ENCODE assay signal across 22 cellular contexts in the genomic region with DNA sequence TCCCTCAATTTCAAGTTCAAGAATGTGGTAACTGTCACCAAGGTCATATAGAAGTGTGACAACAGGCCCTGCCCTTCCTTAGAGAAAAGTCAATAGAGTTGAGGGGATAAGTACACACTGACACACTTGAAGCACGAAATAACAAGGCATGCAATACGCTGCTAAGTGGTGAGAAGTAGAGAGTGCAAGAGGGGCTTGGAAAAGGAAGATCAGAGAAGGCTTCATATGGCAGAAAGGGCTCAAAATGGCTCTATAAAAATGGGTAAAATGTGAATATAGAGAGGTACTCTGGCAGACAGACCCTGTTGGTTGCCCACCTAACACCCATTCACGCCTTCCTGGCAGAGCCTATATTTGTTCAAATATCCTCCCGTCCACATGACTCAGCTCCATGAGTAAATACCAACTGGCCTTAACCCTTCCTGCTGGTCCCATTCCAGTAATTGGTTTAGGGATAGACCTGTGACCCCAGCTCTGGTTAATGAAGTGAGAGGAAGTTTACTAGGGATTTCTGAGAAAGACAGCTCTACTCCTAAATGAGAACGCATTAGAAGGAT. TPM values are rescaled to one million over a fixed set of nuclear protein-coding genes. Genes with fewer than 3 reads are reported as not detected.
A peak's percentile ranks its signal among the peaks of the same experiment; 100 is the strongest.
DNase-seq lines count a peak whose midpoint lies in the region; ATAC-seq and TF ChIP-seq lines count a peak whose summit lies in the region.
"Had no signal": no experiment of that assay in that cellular context is flagged by ENCODE, and none has a peak within 500 bp of the region (broad histone marks: within the 10 kb centered on the region; RNA-seq: fewer than 3 reads in every experiment).

No MANE protein-coding gene starts in this region.

- in situ Hi-C loops in transverse colon (cut with MboI; ENCODE audit: low pct_ligation_motif_present in 1 of 4, low pct_unique_long_range_greater_than_20kb in 1 of 4, low sequenced_read_pairs in 3 of 4), result no loop called here
- in situ Hi-C loops in ACHN (cut with HindIII; ENCODE audit: low pct_ligation_motif_present, low pct_unique_long_range_greater_than_20kb, low sequenced_read_pairs), result no loop called here

- H3K4me3 ChIP-seq in Peyer's patch, result no peak overlapping the region
- H3K4me3 ChIP-seq in left lung, result no peak overlapping the region
- no peak overlapping the region for H3K4me3 ChIP-seq in transverse colon
- no peak overlapping the region for H3K4me3 ChIP-seq in foreskin fibroblast (ENCODE audit: low read depth in 1 of 2, low read length in 2 of 2)
- H3K4me3 ChIP-seq: GM12878 had no signal

- H3K27me3 ChIP-seq in Peyer's patch, result no peaks in the 10 kb centered on the region
- peaks cover 0 to 5% of the 10 kb centered on the region in 2 donors for H3K27me3 ChIP-seq in left lung
- H3K27me3 ChIP-seq in transverse colon, result no peaks in the 10 kb centered on the region

- H3K36me3 ChIP-seq in Peyer's patch (no peaks in the 10 kb centered on the region), left lung (no peaks in the 10 kb centered on the region), transverse colon (no peaks in the 10 kb centered on the region)

- peak in 1 of 2 donors; percentile 14 for TF ChIP-seq POLR2A in Peyer's patch (IDR thresholded peaks at IDR 0.05)
- no peak for TF ChIP-seq POLR2A in transverse colon (IDR thresholded peaks at IDR 0.05)

- ATAC-seq in left lung, result peak; percentile 94
- ATAC-seq: esophagus mucosa, GM12878, sciatic nerve, T-cell had no signal

- peak; percentile 41 for DNase-seq in NCI-H2029 treated with DMSO at 0.1 percent for 48 hours (lab: John Stamatoyannopoulos, UW)
- DNase-seq in NCI-H2029 (lab: John Stamatoyannopoulos, UW), result no peak
- DNase-seq in Peyer's patch, result no peak
- DNase-seq in left lung, result no peak
- DNase-seq in transverse colon, result no peak
- DNase-seq in ACHN, result no peak
- DNase-seq in pons (ENCODE audit: low spot score), result no peak
- DNase-seq in foreskin fibroblast, result no peak
- DNase-seq: 8988T; activated CD4-positive, alpha-beta T cell treated with anti-CD3 and anti-CD28 coated beads, Interleukin-2, amount 10 ng/mL, durations not matched to agents 7 days and 5 days; activated CD8-positive, alpha-beta memory T cell treated with anti-CD3 and anti-CD28 coated beads, Interleukin-2, amount 50 U/mL, for 48 hours; activated gamma-delta T cell treated with Interleukin-2 at 50 U/mL for 16 hours; central memory CD4-positive, alpha-beta T cell; H7; NCI-H187; NCI-H446 treated with DMSO at 0.1 percent for 48 hours; SHP77 treated with DMSO at 0.1 percent for 48 hours; stimulated activated naive CD4-positive, alpha-beta T cell treated with Interleukin-2 at 50 U/mL for 16 hours; T-cell had no signal

- WGBS in transverse colon (ENCODE audit: low coverage in 1 of 2), 2 donors, result 57 to 76% methylated on average over 4 to 5 of the region's 5 CpGs

- no peak for TF ChIP-seq EP300 in transverse colon (IDR thresholded peaks at IDR 0.05; ENCODE audit: low read depth)

- TF ChIP-seq CTCF in Peyer's patch (IDR thresholded peaks at IDR 0.05) (peak in 1 of 6 experiments; percentile 29), left lung (IDR thresholded peaks at IDR 0.05) (no peak), transverse colon (IDR thresholded peaks at IDR 0.05) (peak in 1 of 5 experiments; percentile 38), foreskin fibroblast (IDR thresholded peaks at IDR 0.05; ENCODE audit: low read depth, low read length) (no peak)

- H3K27ac ChIP-seq in Peyer's patch (peak overlapping the region in 3 of 4 donors; percentile 12 to 77 (median 37)), left lung (no peak overlapping the region), transverse colon (peak overlapping the region; percentile 68 to 78 (median 74))

- H3K9me3 ChIP-seq in Peyer's patch (no peaks in the 10 kb centered on the region), left lung (no peaks in the 10 kb centered on the region), transverse colon (no peaks in the 10 kb centered on the region)

- intact Hi-C loops in left lung (cut with DNase I), result no loop called here
- intact Hi-C loops in transverse colon (cut with DNase I; ENCODE audit: low total_unique reads), result no loop called here

- H3K4me1 ChIP-seq in Peyer's patch (peaks cover 0 to 39% (median 0%) of the 10 kb centered on the region in 4 donors), left lung (no peaks in the 10 kb centered on the region), transverse colon (peaks cover 12 to 45% (median 28%) of the 10 kb centered on the region in 4 donors)

RNA-seq across cellular contexts. Expression of a gene that starts 38.8 kb away (rescaled TPM):
- total RNA-seq in Peyer's patch (1 to 10 TPM in 3 of 4 donors, not detected in 1; 2.6 to 4.8 (median 3.9) TPM), left lung (1 to 10 TPM; 3.2 to 5.0 TPM), transverse colon (1 to 10 TPM in 2 of 4 donors, under 1 TPM in 1, not detected in 1; 0.40 to 6.8 (median 5.6) TPM)

Comparison
In these comparisons a context has a peak if more than half of its experiments do, and no peak if none do; other contexts are left out.
1. H3K27ac ChIP-seq: peak in Peyer's patch (3 of 4) and transverse colon (4 of 4); none in left lung (0 of 2).